32 cellular contexts compared by ENCODE assay signal in the genomic region with DNA sequence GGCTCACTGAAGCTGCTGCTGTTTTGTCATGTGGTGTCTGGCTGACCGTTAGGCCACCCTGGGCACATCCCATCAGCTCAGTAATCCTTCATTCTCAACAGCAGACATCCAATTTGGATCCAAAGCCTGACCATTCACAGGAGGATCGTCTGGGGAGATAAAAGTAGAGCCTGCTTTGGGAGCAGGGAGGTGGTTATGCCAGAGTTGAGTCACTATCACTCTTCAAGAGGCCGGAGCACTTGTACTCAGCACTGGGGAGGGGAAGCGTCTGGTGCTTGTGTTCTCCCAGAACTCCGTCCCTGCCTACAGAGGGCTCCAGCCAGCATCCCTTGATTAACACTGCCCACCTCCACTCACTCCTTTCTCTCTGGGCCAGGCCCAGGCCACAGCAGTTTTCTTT.
"Had no signal": no experiment of that assay in that cellular context is flagged by ENCODE, and none has a peak within 500 bp of the region (broad histone marks: within the 10 kb centered on the region; RNA-seq: fewer than 3 reads in every experiment).

No MANE protein-coding gene starts in this region.

- H3K4me3 Mint-ChIP-seq: activated CD4-positive, alpha-beta memory T cell treated with anti-CD3 and anti-CD28 coated beads for 36 hours; activated CD4-positive, alpha-beta T cell treated with anti-CD3 and anti-CD28 coated beads, Interleukin-2, amount 10 ng/mL, durations not matched to agents 24 days and 14 days; activated naive CD4-positive, alpha-beta T cell treated with anti-CD3 and anti-CD28 coated beads, Interleukin-2, amount 10 ng/mL, durations not matched to agents 7 days and 5 days; activated T-cell treated with anti-CD3 and anti-CD28 coated beads, Interleukin-2, amount 50 U/mL, for 24 hours; central memory CD8-positive, alpha-beta T cell; dendritic cell treated with granulocyte-macrophage colony-stimulating factor and Interleukin-4, amounts not matched to agents 40 ng/mL and 50 ng/mL, for 4 days; endodermal cell; natural killer cell treated with Interleukin-12 subunit alpha and Interleukin-12 subunit beta and Interleukin-15 and Interleukin-18, amount 100 ng/mL, for 72 hours; stimulated activated memory B cell treated with anti-CD40 and anti-IgM and Interleukin-4, amounts not matched to agents 10 μg/mL and 1 μg/mL and 100 μg/mL, for 72 hours; stimulated activated naive CD8-positive, alpha-beta T cell treated with anti-CD3 and anti-CD28 coated beads, Interleukin-15, amount 100 ng/mL, for 72 hours; T-helper 17 cell had no signal

- H3K27ac Mint-ChIP-seq: activated CD4-positive, alpha-beta memory T cell treated with anti-CD3 and anti-CD28 coated beads for 36 hours; activated CD4-positive, alpha-beta T cell treated with anti-CD3 and anti-CD28 coated beads, Interleukin-2, amount 10 ng/mL, durations not matched to agents 24 days and 14 days; activated naive CD4-positive, alpha-beta T cell treated with anti-CD3 and anti-CD28 coated beads, Interleukin-2, amount 10 ng/mL, durations not matched to agents 7 days and 5 days; activated T-cell treated with anti-CD3 and anti-CD28 coated beads, Interleukin-2, amount 50 U/mL, for 24 hours; dendritic cell treated with granulocyte-macrophage colony-stimulating factor and Interleukin-4, amounts not matched to agents 40 ng/mL and 50 ng/mL, for 4 days; endodermal cell; natural killer cell treated with Interleukin-12 subunit alpha and Interleukin-12 subunit beta and Interleukin-15 and Interleukin-18, amount 100 ng/mL, for 72 hours; progenitor cell of endocrine pancreas; stimulated activated memory B cell treated with anti-CD40 and anti-IgM and Interleukin-4, amounts not matched to agents 10 μg/mL and 1 μg/mL and 100 μg/mL, for 72 hours; stimulated activated naive CD8-positive, alpha-beta T cell treated with anti-CD3 and anti-CD28 coated beads, Interleukin-15, amount 100 ng/mL, for 72 hours; T-helper 17 cell had no signal

- H3K9me3 Mint-ChIP-seq: activated CD4-positive, alpha-beta memory T cell treated with anti-CD3 and anti-CD28 coated beads for 36 hours; activated CD4-positive, alpha-beta T cell treated with anti-CD3 and anti-CD28 coated beads, Interleukin-2, amount 10 ng/mL, durations not matched to agents 24 days and 14 days; activated naive CD4-positive, alpha-beta T cell treated with anti-CD3 and anti-CD28 coated beads, Interleukin-2, amount 10 ng/mL, durations not matched to agents 7 days and 5 days; activated T-cell treated with anti-CD3 and anti-CD28 coated beads, Interleukin-2, amount 50 U/mL, for 24 hours; dendritic cell treated with granulocyte-macrophage colony-stimulating factor and Interleukin-4, amounts not matched to agents 40 ng/mL and 50 ng/mL, for 4 days; endodermal cell; natural killer cell treated with Interleukin-12 subunit alpha and Interleukin-12 subunit beta and Interleukin-15 and Interleukin-18, amount 100 ng/mL, for 72 hours; stimulated activated naive CD8-positive, alpha-beta T cell treated with anti-CD3 and anti-CD28 coated beads, Interleukin-15, amount 100 ng/mL, for 72 hours had no signal

- H3K4me2 ChIP-seq: smooth muscle cell had no signal

- H3K27ac ChIP-seq: breast epithelium, ovary, tibial artery, upper lobe of right lung, WERI-Rb-1 had no signal

- H3K36me3 Mint-ChIP-seq: activated CD4-positive, alpha-beta memory T cell treated with anti-CD3 and anti-CD28 coated beads for 36 hours; activated naive CD4-positive, alpha-beta T cell treated with anti-CD3 and anti-CD28 coated beads, Interleukin-2, amount 10 ng/mL, durations not matched to agents 7 days and 5 days; natural killer cell treated with Interleukin-12 subunit alpha and Interleukin-12 subunit beta and Interleukin-15 and Interleukin-18, amount 100 ng/mL, for 72 hours; stimulated activated memory B cell treated with anti-CD40 and anti-IgM and Interleukin-4, amounts not matched to agents 10 μg/mL and 1 μg/mL and 100 μg/mL, for 72 hours had no signal

- H3K27me3 Mint-ChIP-seq: activated CD4-positive, alpha-beta memory T cell treated with anti-CD3 and anti-CD28 coated beads for 36 hours; activated CD4-positive, alpha-beta T cell treated with anti-CD3 and anti-CD28 coated beads, Interleukin-2, amount 10 ng/mL, durations not matched to agents 24 days and 14 days; activated naive CD4-positive, alpha-beta T cell treated with anti-CD3 and anti-CD28 coated beads, Interleukin-2, amount 10 ng/mL, durations not matched to agents 7 days and 5 days; central memory CD8-positive, alpha-beta T cell; stimulated activated memory B cell treated with anti-CD40 and anti-IgM and Interleukin-4, amounts not matched to agents 10 μg/mL and 1 μg/mL and 100 μg/mL, for 72 hours had no signal

- H3K4me3 ChIP-seq: breast epithelium, lung, mucosa of descending colon, ovary, smooth muscle cell, tibial artery, upper lobe of right lung had no signal

- H3K36me3 ChIP-seq: breast epithelium, ovary, tibial artery, upper lobe of right lung, WERI-Rb-1 had no signal

- H3K4me1 Mint-ChIP-seq: activated CD4-positive, alpha-beta T cell treated with anti-CD3 and anti-CD28 coated beads, Interleukin-2, amount 10 ng/mL, durations not matched to agents 24 days and 14 days; activated naive CD4-positive, alpha-beta T cell treated with anti-CD3 and anti-CD28 coated beads, Interleukin-2, amount 10 ng/mL, durations not matched to agents 7 days and 5 days; central memory CD8-positive, alpha-beta T cell; stimulated activated memory B cell treated with anti-CD40 and anti-IgM and Interleukin-4, amounts not matched to agents 10 μg/mL and 1 μg/mL and 100 μg/mL, for 72 hours; stimulated activated naive CD8-positive, alpha-beta T cell treated with anti-CD3 and anti-CD28 coated beads, Interleukin-15, amount 100 ng/mL, for 72 hours; T-helper 17 cell had no signal

- DNase-seq: activated CD4-positive, alpha-beta memory T cell treated with anti-CD3 and anti-CD28 coated beads for 36 hours; activated CD4-positive, alpha-beta T cell treated with anti-CD3 and anti-CD28 coated beads, Interleukin-2, amount 10 ng/mL, durations not matched to agents 24 days and 14 days; activated CD4-positive, CD25-positive, alpha-beta regulatory T cell treated with anti-CD3 and anti-CD28 coated beads, Interleukin-2, amount 50 U/mL, for 72 hours; activated CD8-positive, alpha-beta memory T cell treated with anti-CD3 and anti-CD28 coated beads, Interleukin-2, amount 50 U/mL, for 4 hours; activated gamma-delta T cell; activated naive CD4-positive, alpha-beta T cell treated with anti-CD3 and anti-CD28 coated beads, Interleukin-2, amount 10 ng/mL, durations not matched to agents 7 days and 5 days; activated T-cell treated with anti-CD3 and anti-CD28 coated beads, Interleukin-2, amount 50 U/mL, for 24 hours; foreskin fibroblast; head of caudate nucleus; left colon; mucosa of descending colon; ovary; stimulated activated CD4-positive, alpha-beta T cell treated with anti-CD3 and anti-CD28 coated beads, Interleukin-1b, Interleukin-23, amount 100 ng/mL, for 48 hours; stimulated activated CD4-positive, alpha-beta T cell treated with anti-CD3 and anti-CD28 coated beads, Interleukin-4, amount 100 ng/mL, for 4 hours; stimulated activated CD8-positive, alpha-beta memory T cell treated with anti-CD3 and anti-CD28 coated beads, Interleukin-4, amount 100 ng/mL, for 48 hours; stimulated activated naive CD8-positive, alpha-beta T cell treated with anti-CD3 and anti-CD28 coated beads, Interleukin-15, amount 100 ng/mL, for 72 hours; substantia nigra; T-helper 17 cell; T1000; tibial artery; upper lobe of right lung; WERI-Rb-1 had no signal

- H3K27me3 ChIP-seq: ovary had no signal

- H3K4me1 ChIP-seq: breast epithelium, tibial artery, upper lobe of right lung had no signal

- ATAC-seq: esophagus mucosa; left colon; mucosa of descending colon; natural killer cell treated with Interleukin-12 subunit alpha and Interleukin-12 subunit beta and Interleukin-15 and Interleukin-18, amount 100 ng/mL, for 72 hours; stimulated activated memory B cell treated with anti-CD40 and anti-IgM and Interleukin-4, amounts not matched to agents 10 μg/mL and 1 μg/mL and 100 μg/mL, for 72 hours; stimulated activated naive CD8-positive, alpha-beta T cell treated with anti-CD3 and anti-CD28 coated beads, Interleukin-15, amount 100 ng/mL, for 72 hours; T-helper 17 cell; upper lobe of right lung had no signal

- H3K9me3 ChIP-seq: breast epithelium, mucosa of descending colon, ovary, tibial artery, upper lobe of right lung had no signal
